In the genomic region with DNA sequence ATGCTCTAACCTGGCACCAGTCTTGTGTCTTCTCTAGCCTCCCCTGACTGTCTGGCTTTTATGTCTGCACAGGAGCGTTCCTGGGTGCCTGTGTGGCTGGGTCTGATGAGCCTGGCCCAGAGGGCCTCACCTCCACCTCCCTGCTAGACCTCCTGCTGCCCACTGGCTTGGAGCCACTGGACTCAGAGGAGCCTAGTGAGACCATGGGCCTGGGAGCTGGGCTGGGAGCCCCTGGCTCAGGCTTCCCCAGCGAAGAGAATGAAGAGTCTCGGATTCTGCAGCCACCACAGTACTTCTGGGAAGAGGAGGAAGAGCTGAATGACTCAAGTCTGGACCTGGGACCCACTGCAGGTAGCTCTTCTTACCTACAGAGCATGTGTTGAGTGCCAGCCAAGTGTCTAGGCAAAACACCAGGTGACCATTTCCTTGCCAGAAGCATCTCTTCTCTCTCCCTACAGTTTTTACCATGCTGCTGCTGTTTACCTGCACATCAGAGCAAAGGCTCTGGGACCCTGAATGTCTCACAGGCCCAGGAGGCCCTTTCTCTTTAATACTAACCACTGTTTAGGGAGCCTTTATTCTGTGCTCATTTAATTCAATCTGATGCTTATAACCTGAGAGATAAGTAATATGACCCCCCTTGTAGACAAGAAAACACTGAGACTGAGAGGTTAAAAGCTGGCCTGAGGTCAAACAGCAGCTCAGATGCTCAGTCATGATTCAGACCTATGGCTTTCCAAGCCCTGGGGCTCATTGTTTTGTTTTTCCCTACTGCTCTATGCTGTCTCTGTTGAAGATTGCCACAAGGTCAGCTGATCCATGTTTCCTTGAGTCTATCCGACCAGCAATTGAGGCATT, we compare ENCODE assay signal across 16 cellular contexts. TPM values are rescaled to one million over a fixed set of nuclear protein-coding genes. Genes with fewer than 3 reads are reported as not detected.
A peak's percentile ranks its signal among the peaks of the same experiment; 100 is the strongest.
DNase-seq lines count a peak whose midpoint lies in the region; ATAC-seq and TF ChIP-seq lines count a peak whose summit lies in the region.
"Had no signal": no experiment of that assay in that cellular context is flagged by ENCODE, and none has a peak within 500 bp of the region (broad histone marks: within the 10 kb centered on the region; RNA-seq: fewer than 3 reads in every experiment).

No MANE protein-coding gene starts in this region.

- H3K79me2 ChIP-seq in HCT116 (ENCODE audit: insufficient read depth, low read length) = no peaks in the 10 kb centered on the region
- H3K79me2 ChIP-seq in OCI-LY7 (ENCODE audit: insufficient read depth, low read depth, low read length) = no peaks in the 10 kb centered on the region

- no peaks in the 10 kb centered on the region for H3K27me3 ChIP-seq in HCT116 (ENCODE audit: insufficient read depth, low read length)
- H3K27me3 ChIP-seq in adipocyte (replicated peaks; ENCODE audit: control insufficient read depth, insufficient read depth, low read length) = peaks cover 17% of the 10 kb centered on the region
- H3K27me3 ChIP-seq in testis = no peaks in the 10 kb centered on the region
- H3K27me3 ChIP-seq: neural progenitor cell, tibial nerve had no signal

- no peaks in the 10 kb centered on the region for H4K20me1 ChIP-seq in HCT116 (ENCODE audit: insufficient read depth)
- H4K20me1 ChIP-seq in OCI-LY7 (ENCODE audit: insufficient read depth, low read length) = no peaks in the 10 kb centered on the region

- H3K9me2 ChIP-seq in HCT116 (ENCODE audit: insufficient read depth) (no peaks in the 10 kb centered on the region), OCI-LY7 (ENCODE audit: insufficient read depth, low read length) (no peaks in the 10 kb centered on the region)

- H3K36me3 ChIP-seq in HCT116 (ENCODE audit: control insufficient read depth in 1 of 2, insufficient read depth in 2 of 2, low read length in 2 of 2) (no peaks in the 10 kb centered on the region), adipocyte (ENCODE audit: control insufficient read depth, insufficient read depth, low read length, severe bottlenecking) (no peaks in the 10 kb centered on the region), testis (ENCODE audit: low read depth, missing control alignments) (no peaks in the 10 kb centered on the region), OCI-LY7 (ENCODE audit: insufficient read depth, low read length) (no peaks in the 10 kb centered on the region; the same call in 1 of the 2 replicates)
- H3K36me3 ChIP-seq: neural progenitor cell, tibial nerve had no signal

- H3K27me3 Mint-ChIP-seq in glutamatergic neuron (ENCODE audit: unreplicated experiment) = no peaks in the 10 kb centered on the region

- TF ChIP-seq POLR2A in HCT116 (IDR thresholded peaks at IDR 0.05; ENCODE audit: borderline replicate concordance, extremely low read depth, insufficient read depth, insufficient read length) (no peak), testis (IDR thresholded peaks at IDR 0.05) (no peak)

- H3K27ac Mint-ChIP-seq in glutamatergic neuron (ENCODE audit: unreplicated experiment) = peak overlapping the region; percentile 8
- H3K27ac Mint-ChIP-seq: activated CD4-positive, alpha-beta T cell treated with anti-CD3 and anti-CD28 coated beads, Interleukin-2, amount 10 ng/mL, durations not matched to agents 24 days and 14 days; neural progenitor cell had no signal

- RAD21 ChIA-PET in HCT116 (lab: Charles Lee; ENCODE audit: low non-redundant PET in 1 of 2, low total read pairs in 2 of 2, uncharacterized antibody in 2 of 2, unreplicated experiment in 2 of 2) = no interaction called here

- no peaks in the 10 kb centered on the region for H3K36me3 Mint-ChIP-seq in glutamatergic neuron (ENCODE audit: unreplicated experiment)

- peaks cover 8% of the 10 kb centered on the region for H3K4me1 Mint-ChIP-seq in glutamatergic neuron (ENCODE audit: low read depth, unreplicated experiment)

- H3K27ac ChIP-seq in HCT116 (ENCODE audit: low read depth, low read length) = no peak overlapping the region
- no peak overlapping the region for H3K27ac ChIP-seq in testis
- H3K27ac ChIP-seq in OCI-LY7 (ENCODE audit: low read depth, low read length, poor library complexity, severe bottlenecking) = no peak overlapping the region
- H3K27ac ChIP-seq: neural progenitor cell, tibial nerve had no signal

- H3K9me3 Mint-ChIP-seq in glutamatergic neuron (ENCODE audit: unreplicated experiment) = no peaks in the 10 kb centered on the region
- H3K9me3 Mint-ChIP-seq: activated CD4-positive, alpha-beta T cell treated with anti-CD3 and anti-CD28 coated beads, Interleukin-2, amount 10 ng/mL, durations not matched to agents 24 days and 14 days; central memory CD8-positive, alpha-beta T cell; neural progenitor cell had no signal

- ATAC-seq in HCT116 = 0 out of 2 replicates have a peak, but pooled peaks have one; percentile 16

- H3K4me3 Mint-ChIP-seq in glutamatergic neuron (ENCODE audit: unreplicated experiment) = no peak overlapping the region
- H3K4me3 Mint-ChIP-seq: activated CD4-positive, alpha-beta T cell treated with anti-CD3 and anti-CD28 coated beads, Interleukin-2, amount 10 ng/mL, durations not matched to agents 24 days and 14 days; central memory CD8-positive, alpha-beta T cell; neural progenitor cell had no signal

- TF ChIP-seq RAD21 in HCT116 (IDR thresholded peaks at IDR 0.05; ENCODE audit: low read depth) = no peak

- peak; percentile 67 for DNase-seq in AG08395 (ENCODE audit: low spot score)
- no peak for DNase-seq in HCT116 (ENCODE audit: low read depth, low spot score)
- peak; percentile 52 for DNase-seq in adipocyte (ENCODE audit: low read depth)
- no peak for DNase-seq in glutamatergic neuron
- DNase-seq in SIG-M5 treated with dmso at 0.1 percent for 504 hours (lab: John Stamatoyannopoulos, UW; ENCODE audit: unreplicated experiment) = no peak
- no peak for DNase-seq in NCI-H1436 (lab: John Stamatoyannopoulos, UW)
- DNase-seq in testis = no peak
- no peak for DNase-seq in OCI-LY7 (ENCODE audit: low spot score)
- DNase-seq: activated CD4-positive, alpha-beta T cell treated with anti-CD3 and anti-CD28 coated beads, Interleukin-2, amount 10 ng/mL, durations not matched to agents 24 days and 14 days; activated gamma-delta T cell; GDM1; NCI-H146; T-helper 1 cell had no signal

- H2AFZ ChIP-seq in HCT116 (ENCODE audit: low read depth, low read length, poor library complexity, severe bottlenecking) (no peak overlapping the region), OCI-LY7 (ENCODE audit: low read length) (no peak overlapping the region)
- H2AFZ ChIP-seq: neural progenitor cell had no signal

- no peaks in the 10 kb centered on the region for H3K9me3 ChIP-seq in HCT116 (ENCODE audit: control insufficient read depth in 1 of 2, insufficient read depth in 1 of 2, low read depth in 1 of 2, low read length in 2 of 2)
- H3K9me3 ChIP-seq in adipocyte (ENCODE audit: control insufficient read depth, low read length) = no peaks in the 10 kb centered on the region
- no peaks in the 10 kb centered on the region for H3K9me3 ChIP-seq in testis
- no peaks in the 10 kb centered on the region for H3K9me3 ChIP-seq in OCI-LY7 (ENCODE audit: low read length)
- H3K9me3 ChIP-seq: tibial nerve had no signal

- H3K4me3 ChIP-seq in HCT116 (replicated peaks in 1 of 2; ENCODE audit: low read depth in 1 of 2, low read length in 2 of 2) (no peak overlapping the region), adipocyte (ENCODE audit: low read length) (no peak overlapping the region), testis (no peak overlapping the region), OCI-LY7 (ENCODE audit: low read depth, low read length, poor library complexity, severe bottlenecking) (no peak overlapping the region)
- H3K4me3 ChIP-seq: neural progenitor cell, tibial nerve had no signal

- WGBS in testis, 2 donors = 79 to 89% methylated on average over 4 of the region's 4 CpGs

- CTCF ChIA-PET in HCT116 (lab: Charles Lee) (no interaction called here), OCI-LY7 (lab: Charles Lee; ENCODE audit: unreplicated experiment) (no interaction called here)

- TF ChIP-seq CTCF in HCT116 (IDR thresholded peaks at IDR 0.05 in 2 of 3, conservative IDR thresholded peaks at IDR 0.05 in 1 of 3; ENCODE audit: borderline replicate concordance in 1 of 3, insufficient read depth in 1 of 3, low read depth in 2 of 3, low read length in 2 of 3) (no peak), glutamatergic neuron (IDR thresholded peaks at IDR 0.05; ENCODE audit: partially characterized antibody, unreplicated experiment) (no peak), testis (IDR thresholded peaks at IDR 0.05) (no peak), OCI-LY7 (conservative IDR thresholded peaks at IDR 0.05; ENCODE audit: low read length) (no peak)

- POLR2A ChIA-PET in HCT116 (lab: Charles Lee) (no interaction called here), OCI-LY7 (lab: Charles Lee) (no interaction called here)

- H3K4me1 ChIP-seq in HCT116 (ENCODE audit: control insufficient read depth in 1 of 2, insufficient read depth in 2 of 2, low read length in 2 of 2) (peaks cover 0 to 4% of the 10 kb centered on the region in 2 experiments; a peak in 1 of 4 replicates), adipocyte (ENCODE audit: control insufficient read depth, insufficient read depth, low read length) (peaks cover 18% of the 10 kb centered on the region), testis (no peaks in the 10 kb centered on the region), OCI-LY7 (ENCODE audit: insufficient read depth, low read length, poor library complexity, severe bottlenecking) (peaks cover 12% of the 10 kb centered on the region)
- H3K4me1 ChIP-seq: neural progenitor cell, tibial nerve had no signal

- intact Hi-C loops in HCT116 (cut with micrococcal nuclease) = no loop called here
- intact Hi-C loops in testis (cut with DNase I; ENCODE audit: low total_unique reads) = no loop called here
- intact Hi-C loops in OCI-LY7 (cut with micrococcal nuclease; ENCODE audit: unreplicated experiment) = no loop called here

- H3K9ac ChIP-seq in HCT116 (ENCODE audit: low read length) (no peak overlapping the region), adipocyte (ENCODE audit: low read length) (no peak overlapping the region)
- H3K9ac ChIP-seq: neural progenitor cell had no signal

- H3K4me2 ChIP-seq in HCT116 (ENCODE audit: low read length) = no peak overlapping the region
- H3K4me2 ChIP-seq in OCI-LY7 (ENCODE audit: low read length) = no peak overlapping the region
- H3K4me2 ChIP-seq: neural progenitor cell had no signal

- BruUV-seq in HCT116 (replicated peaks; lab: Mats Ljungman, UMichigan) (no TSS peak), OCI-LY7 (replicated peaks; lab: Mats Ljungman, UMichigan) (no TSS peak)

RNA-seq across cellular contexts. Expression of gene PODXL2, which starts 10.4 kb away (rescaled TPM):
- total RNA-seq in HCT116 (2021; ENCODE audit: unreplicated experiment) = 5.7 TPM
- 4.4 and 5.2 TPM in 2 replicates for polyA plus RNA-seq in HCT116 (2012)
- 139 TPM for total RNA-seq in glutamatergic neuron (ENCODE audit: unreplicated experiment)
- total RNA-seq in testis = 10 to 100 TPM; 71.9 to 88.8 TPM
- 51.3 TPM for polyA plus RNA-seq in testis (ENCODE audit: insufficient read depth, low read depth, low replicate concordance)
- total RNA-seq in OCI-LY7 (2014; rRNA removed; shearing (Covaris generic)) = 29.4 and 37.7 TPM in 2 replicates
- total RNA-seq in OCI-LY7 (2022) = 15.2 and 16.1 TPM in 2 replicates

RNA-seq across cellular contexts. Expression of gene ABTB1, which starts 33.4 kb away (rescaled TPM):
- total RNA-seq in HCT116 (2021; ENCODE audit: unreplicated experiment) (19.4 TPM), glutamatergic neuron (ENCODE audit: unreplicated experiment) (35.0 TPM), testis (10 to 100 TPM; 28.7 to 39.1 TPM), OCI-LY7 (2022) (14.0 and 14.5 TPM in 2 replicates)
- polyA plus RNA-seq in HCT116 (2012) = 16.2 and 19.6 TPM in 2 replicates
- polyA plus RNA-seq in testis (ENCODE audit: insufficient read depth, low read depth, low replicate concordance) = 16.7 TPM
- total RNA-seq in OCI-LY7 (2014; rRNA removed; shearing (Covaris generic)) = 4.4 and 9.1 TPM in 2 replicates

RNA-seq across cellular contexts. Expression of gene MCM2, which starts 41.2 kb away (rescaled TPM):
- total RNA-seq in HCT116 (2021; ENCODE audit: unreplicated experiment) (145 TPM), glutamatergic neuron (ENCODE audit: unreplicated experiment) (21.3 TPM), testis (10 to 100 TPM; 40.8 to 49.3 TPM), OCI-LY7 (2022) (218 and 234 TPM in 2 replicates)
- polyA plus RNA-seq in HCT116 (2012) = 88.8 and 90.6 TPM in 2 replicates
- 32.5 TPM for polyA plus RNA-seq in testis (ENCODE audit: insufficient read depth, low read depth, low replicate concordance)
- total RNA-seq in OCI-LY7 (2014; rRNA removed; shearing (Covaris generic)) = 207 and 237 TPM in 2 replicates

RNA-seq across cellular contexts. Expression of gene TPRA1, which starts 48.9 kb away (rescaled TPM):
- total RNA-seq in HCT116 (2021; ENCODE audit: unreplicated experiment) (35.1 TPM), glutamatergic neuron (ENCODE audit: unreplicated experiment) (21.2 TPM), testis (10 to 100 TPM; 55.7 to 59.3 TPM), OCI-LY7 (2022) (44.6 and 51.4 TPM in 2 replicates)
- polyA plus RNA-seq in HCT116 (2012) = 31.4 and 31.8 TPM in 2 replicates
- 32.6 TPM for polyA plus RNA-seq in testis (ENCODE audit: insufficient read depth, low read depth, low replicate concordance)
- total RNA-seq in OCI-LY7 (2014; rRNA removed; shearing (Covaris generic)) = 25.6 and 32.3 TPM in 2 replicates

Comparison
In these comparisons a context has a peak if more than half of its experiments do, and no peak if none do; other contexts are left out.
1. DNase-seq: peak in AG08395 (single experiment) and adipocyte (single experiment); none in HCT116 (single experiment), glutamatergic neuron (single experiment), SIG-M5 treated with dmso at 0.1 percent for 504 hours (single experiment), NCI-H1436 (single experiment), testis (single experiment) and OCI-LY7 (single experiment).